In the genomic region with DNA sequence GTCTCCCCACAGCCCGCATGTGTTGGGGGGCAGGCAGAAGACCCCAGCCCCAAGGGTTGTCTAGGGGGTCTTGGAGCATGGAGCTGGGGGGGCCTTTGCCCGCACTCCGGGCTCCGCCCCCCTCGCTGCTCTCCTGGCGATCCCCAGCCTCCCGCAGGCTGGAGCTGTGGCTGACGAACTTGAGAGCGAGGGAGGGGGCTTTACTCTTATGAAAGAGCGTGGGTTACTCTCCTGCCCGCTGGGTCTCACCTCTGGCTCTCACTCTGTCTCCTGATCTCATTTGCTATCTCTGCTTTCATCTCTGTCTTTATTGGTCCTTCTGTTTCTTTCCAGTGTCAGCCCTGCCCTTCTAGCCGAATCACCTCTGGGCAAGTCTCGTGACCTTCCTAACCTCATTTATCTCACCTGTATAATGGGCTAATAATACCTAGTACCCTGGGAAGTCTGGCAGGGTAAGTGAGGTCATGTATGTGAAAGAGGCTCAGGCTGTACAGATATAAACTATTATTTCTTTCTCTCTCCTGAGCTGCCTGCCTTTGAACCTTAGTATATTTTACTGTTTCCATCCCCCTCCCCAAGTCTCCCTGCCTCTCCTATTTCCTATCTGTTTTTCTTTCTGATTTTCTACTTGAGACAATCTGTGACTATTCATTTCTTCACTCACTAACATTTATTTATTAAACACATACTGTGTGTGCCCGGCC, we compare ENCODE assay signal across 8 cellular contexts. TPM values are rescaled to one million over a fixed set of nuclear protein-coding genes. Genes with fewer than 3 reads are reported as not detected.
DNase-seq lines count a peak whose midpoint lies in the region; ATAC-seq and TF ChIP-seq lines count a peak whose summit lies in the region.

No MANE protein-coding gene starts in this region.

- H3K4me1 ChIP-seq in testis, result peaks cover 21% of the 10 kb centered on the region

- H3K9me3 ChIP-seq in testis, result no peaks in the 10 kb centered on the region

- no peak for TF ChIP-seq CTCF in testis (IDR thresholded peaks at IDR 0.05)

- no peaks in the 10 kb centered on the region for H3K27me3 ChIP-seq in testis

- peak; percentile 22 for DNase-seq in stimulated activated CD4-positive, alpha-beta T cell treated with anti-CD3 and anti-CD28 coated beads, Interleukin-4, amount 100 ng/mL, for 1 hour
- no peak for DNase-seq in stimulated activated CD4-positive, alpha-beta T cell treated with anti-CD3 and anti-CD28 coated beads, Interleukin-1b, Interleukin-23, amount 100 ng/mL, for 48 hours
- DNase-seq in NCI-H1694 (lab: John Stamatoyannopoulos, UW) (peak; percentile 20), astrocyte of the hippocampus (ENCODE audit: low read depth, low spot score) (peak; percentile 73), left colon (peak in 1 of 2 donors; percentile 56), testis (peak; percentile 55)

- 6 to 11% methylated on average over 8 to 14 of the region's 14 CpGs for WGBS in testis, 2 donors

- H3K27ac ChIP-seq in testis, result peak overlapping the region; percentile 77 to 79

- intact Hi-C loops in left colon (cut with DNase I, micrococcal nuclease) (no loop called here), testis (cut with DNase I; ENCODE audit: low total_unique reads) (loop anchor here (5.0 kb wide), 1 partner anchor 112 kb away; no protein-coding TSS in a partner anchor)

- ATAC-seq in left colon (peak; percentile 18), HG03280 (IDR thresholded peaks at IDR 0.05; ENCODE audit: unreplicated experiment) (no peak), HG03521 (IDR thresholded peaks at IDR 0.05; ENCODE audit: unreplicated experiment) (no peak)

- peak overlapping the region; percentile 71 to 90 for H3K4me3 ChIP-seq in testis

- no peak for TF ChIP-seq POLR2A in testis (IDR thresholded peaks at IDR 0.05)

- H3K36me3 ChIP-seq in testis (ENCODE audit: low read depth, missing control alignments), result no peaks in the 10 kb centered on the region

RNA-seq across cellular contexts. Expression of a gene that starts 0.7 kb away (rescaled TPM):
- total RNA-seq in left colon (10 to 100 TPM; 23.0 to 33.5 TPM), testis (1 to 10 TPM; 5.3 to 6.9 TPM)
- 6.0 TPM for polyA plus RNA-seq in testis (ENCODE audit: insufficient read depth, low read depth, low replicate concordance)

RNA-seq across cellular contexts. Expression of a gene that starts 13.1 kb away (rescaled TPM):
- 100 to 1,000 TPM in 1 of 2 donors, 10 to 100 TPM in 1; 88.9 to 160 TPM for total RNA-seq in left colon
- total RNA-seq in testis, result 10 to 100 TPM; 30.7 to 34.5 TPM
- 42.6 TPM for polyA plus RNA-seq in testis (ENCODE audit: insufficient read depth, low read depth, low replicate concordance)

RNA-seq across cellular contexts. Expression of a gene that starts 14.4 kb away (rescaled TPM):
- 10 to 100 TPM in 1 of 2 donors, 1 to 10 TPM in 1; 7.7 to 23.1 TPM for total RNA-seq in left colon
- 1 to 10 TPM; 7.5 to 7.7 TPM for total RNA-seq in testis
- polyA plus RNA-seq in testis (ENCODE audit: insufficient read depth, low read depth, low replicate concordance), result 9.9 TPM

RNA-seq across cellular contexts. Expression of a gene that starts 30.6 kb away (rescaled TPM):
- total RNA-seq in left colon (under 1 TPM in 1 of 2 donors, not detected in 1; 0.21 TPM), testis (1 to 10 TPM; 4.5 to 9.4 TPM)
- polyA plus RNA-seq in testis (ENCODE audit: insufficient read depth, low read depth, low replicate concordance), result 15.2 TPM

RNA-seq across cellular contexts. Expression of a gene that starts 30.7 kb away (rescaled TPM):
- 1 to 10 TPM; 1.5 to 3.6 TPM for total RNA-seq in left colon
- 10 to 100 TPM in 1 of 2 donors, 1 to 10 TPM in 1; 9.9 to 14.4 TPM for total RNA-seq in testis
- 20.4 TPM for polyA plus RNA-seq in testis (ENCODE audit: insufficient read depth, low read depth, low replicate concordance)
